16 cellular contexts compared by ENCODE assay signal in genomic region chr2:33242845-33243244, GRCh38.
DNase-seq lines count a peak whose midpoint lies in the region; ATAC-seq, FAIRE-seq and TF ChIP-seq lines count a peak whose summit lies in the region.
"Had no signal": no experiment of that assay in that cellular context is flagged by ENCODE, and none has a peak within 500 bp of the region (broad histone marks: within the 10 kb centered on the region; RNA-seq: fewer than 3 reads in every experiment).

No MANE protein-coding gene starts in this region.

- H3K36me3 ChIP-seq in OCI-LY1 (ENCODE audit: insufficient read depth, low read length) (peaks cover 49% of the 10 kb centered on the region), bronchial epithelial cell (ENCODE audit: control insufficient read depth, insufficient read depth, low read length) (no peaks in the 10 kb centered on the region), left lung (no peaks in the 10 kb centered on the region), HAP-1 (replicated peaks) (no peaks in the 10 kb centered on the region)

- H3K27me3 ChIP-seq in OCI-LY1 (ENCODE audit: insufficient read depth, low read length) (no peaks in the 10 kb centered on the region), bronchial epithelial cell (ENCODE audit: control insufficient read depth, insufficient read depth, low read length) (no peaks in the 10 kb centered on the region), left lung (no peaks in the 10 kb centered on the region), HAP-1 (ENCODE audit: low read depth) (0 out of 2 replicates have a peak, but pooled peaks cover 3% of the 10 kb centered on the region)

- H3K27ac ChIP-seq in OCI-LY1 (ENCODE audit: low read depth, low read length, poor library complexity, severe bottlenecking) (peak overlapping the region; percentile 52), left lung (no peak overlapping the region)
- H3K27ac ChIP-seq: SK-N-MC had no signal

- no peaks in the 10 kb centered on the region for H3F3A ChIP-seq in OCI-LY1 (ENCODE audit: insufficient read depth, low read length)

- H3K4me2 ChIP-seq in OCI-LY1 (ENCODE audit: low read length), result no peak overlapping the region

- intact Hi-C loops in left lung (cut with DNase I), result no loop called here

- H4K20me1 ChIP-seq in OCI-LY1 (ENCODE audit: insufficient read depth, low read length), result no peaks in the 10 kb centered on the region

- no peaks in the 10 kb centered on the region for H3K79me2 ChIP-seq in OCI-LY1 (ENCODE audit: insufficient read depth, low read length)

- peaks cover 36% of the 10 kb centered on the region for H3K4me1 ChIP-seq in OCI-LY1 (ENCODE audit: insufficient read depth, low read length, severe bottlenecking)
- no peaks in the 10 kb centered on the region for H3K4me1 ChIP-seq in left lung
- no peaks in the 10 kb centered on the region for H3K4me1 ChIP-seq in HAP-1

- no peak for TF ChIP-seq CTCF in AG09309 (IDR thresholded peaks at IDR 0.05; ENCODE audit: control insufficient read depth, insufficient read depth, low read depth, low read length, missing control alignments)
- no peak for TF ChIP-seq CTCF in OCI-LY1 (IDR thresholded peaks at IDR 0.05; ENCODE audit: low read length)
- TF ChIP-seq CTCF in bronchial epithelial cell (IDR thresholded peaks at IDR 0.05; ENCODE audit: insufficient read depth, low read length, severe bottlenecking), result no peak
- TF ChIP-seq CTCF in left lung (IDR thresholded peaks at IDR 0.05), result no peak

- H3K4me3 ChIP-seq in AG09309 (ENCODE audit: control insufficient read depth, low read depth, low read length), result no peak overlapping the region
- no peak overlapping the region for H3K4me3 ChIP-seq in OCI-LY1 (ENCODE audit: low read depth, low read length, poor library complexity, severe bottlenecking)
- H3K4me3 ChIP-seq in bronchial epithelial cell (ENCODE audit: low read depth, low read length), result no peak overlapping the region
- H3K4me3 ChIP-seq in left lung, result no peak overlapping the region
- no peak overlapping the region for H3K4me3 ChIP-seq in HAP-1
- H3K4me3 ChIP-seq: K562, mucosa of descending colon, SK-N-MC had no signal

- no peak overlapping the region for H2AFZ ChIP-seq in OCI-LY1 (ENCODE audit: low read length)

- H3K9me2 ChIP-seq in OCI-LY1 (ENCODE audit: low read depth, low read length), result no peaks in the 10 kb centered on the region

- in situ Hi-C loops in HAP-1 (cut with MboI; ENCODE audit: low sequenced_read_pairs), result no loop called here

- no peak overlapping the region for H3K9ac ChIP-seq in OCI-LY1 (ENCODE audit: low read length)

- ATAC-seq in left lung (peak; percentile 41), HG02763 (IDR thresholded peaks at IDR 0.05; ENCODE audit: unreplicated experiment) (no peak)
- ATAC-seq: K562, mucosa of descending colon had no signal

- DNase-seq in AG09309 (ENCODE audit: low read depth) (peak; percentile 43), bronchial epithelial cell (ENCODE audit: low read depth) (peak; percentile 86), left lung (no peak), NCI-H2227 treated with DMSO at 0.1 percent for 48 hours (lab: John Stamatoyannopoulos, UW) (no peak), HAP-1 (ENCODE audit: low spot score in 2 of 2) (no peak)
- DNase-seq in activated CD4-positive, alpha-beta T cell treated with anti-CD3 and anti-CD28 coated beads for 4 hours, result no peak
- DNase-seq: activated naive CD8-positive, alpha-beta T cell treated with anti-CD3 and anti-CD28 coated beads, Interleukin-2, amount 10 ng/mL, durations not matched to agents 7 days and 5 days; foreskin melanocyte; immature natural killer cell; mucosa of descending colon; NCI-H2081 treated with DMSO at 0.1 percent for 48 hours; stimulated activated CD8-positive, alpha-beta memory T cell treated with anti-CD3 and anti-CD28 coated beads, Interleukin-4, amount 100 ng/mL, for 48 hours had no signal

- no peak for FAIRE-seq in bronchial epithelial cell (lab: Jason Lieb, UNC)
- FAIRE-seq: K562 had no signal

- H3K9me3 ChIP-seq in OCI-LY1 (ENCODE audit: low read length) (no peaks in the 10 kb centered on the region), left lung (no peaks in the 10 kb centered on the region), HAP-1 (no peaks in the 10 kb centered on the region)
- H3K9me3 ChIP-seq: mucosa of descending colon had no signal

Comparison
In these comparisons a context has a peak if more than half of its experiments do, and no peak if none do; other contexts are left out.
1. DNase-seq: peak in AG09309 (single experiment) and bronchial epithelial cell (single experiment); none in left lung (0 of 2), activated CD4-positive, alpha-beta T cell treated with anti-CD3 and anti-CD28 coated beads for 4 hours (0 of 2), NCI-H2227 treated with DMSO at 0.1 percent for 48 hours (single experiment) and HAP-1 (0 of 2).